Comparison of ENCODE assay signal across 1 cellular context in the genomic region with DNA sequence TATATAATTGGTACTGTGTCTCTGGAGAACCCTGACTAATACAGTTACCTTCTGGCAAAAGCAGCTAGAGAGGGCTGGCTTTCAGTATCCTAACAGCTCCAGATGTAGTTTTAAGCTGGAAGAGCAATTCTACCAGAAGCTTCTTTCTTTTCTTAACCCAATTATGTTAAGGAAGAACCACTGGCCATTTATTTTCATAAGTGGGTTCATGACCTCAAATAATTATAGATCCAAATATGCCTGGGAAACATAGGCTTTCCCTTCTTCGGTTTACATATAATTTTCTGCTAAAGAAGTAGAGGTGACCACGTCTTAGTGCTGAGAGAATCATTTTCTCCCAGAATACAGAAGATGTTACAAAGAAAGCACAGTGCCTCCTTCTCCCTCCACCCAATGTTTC.
TF ChIP-seq lines count a peak whose summit lies in the region.

No MANE protein-coding gene starts in this region.

TF ChIP-seq in SK-N-SH, 30 proteins besides CTCF, POLR2A, EP300 and RAD21 (continued from another document):
- TF ChIP-seq CHD2 (IDR thresholded peaks at IDR 0.05; ENCODE audit: low read length, partially characterized antibody) (no peak), MXI1 (IDR thresholded peaks at IDR 0.05; ENCODE audit: low read depth, low read length) (no peak), EZH2phosphoT487 (IDR thresholded peaks at IDR 0.05; ENCODE audit: borderline replicate concordance, low read depth) (no peak), RFX5 (IDR thresholded peaks at IDR 0.05; ENCODE audit: low read length) (no peak), YY1 (IDR thresholded peaks at IDR 0.05; ENCODE audit: low read depth) (no peak), RXRA (IDR thresholded peaks at IDR 0.05; ENCODE audit: borderline replicate concordance, low read depth) (no peak)
- TF ChIP-seq, protein P1, sequence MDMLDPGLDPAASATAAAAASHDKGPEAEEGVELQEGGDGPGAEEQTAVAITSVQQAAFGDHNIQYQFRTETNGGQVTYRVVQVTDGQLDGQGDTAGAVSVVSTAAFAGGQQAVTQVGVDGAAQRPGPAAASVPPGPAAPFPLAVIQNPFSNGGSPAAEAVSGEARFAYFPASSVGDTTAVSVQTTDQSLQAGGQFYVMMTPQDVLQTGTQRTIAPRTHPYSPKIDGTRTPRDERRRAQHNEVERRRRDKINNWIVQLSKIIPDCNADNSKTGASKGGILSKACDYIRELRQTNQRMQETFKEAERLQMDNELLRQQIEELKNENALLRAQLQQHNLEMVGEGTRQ (IDR thresholded peaks at IDR 0.05; ENCODE audit: borderline replicate concordance, low read depth, low read length), result no peak
- TF ChIP-seq, protein P2, sequence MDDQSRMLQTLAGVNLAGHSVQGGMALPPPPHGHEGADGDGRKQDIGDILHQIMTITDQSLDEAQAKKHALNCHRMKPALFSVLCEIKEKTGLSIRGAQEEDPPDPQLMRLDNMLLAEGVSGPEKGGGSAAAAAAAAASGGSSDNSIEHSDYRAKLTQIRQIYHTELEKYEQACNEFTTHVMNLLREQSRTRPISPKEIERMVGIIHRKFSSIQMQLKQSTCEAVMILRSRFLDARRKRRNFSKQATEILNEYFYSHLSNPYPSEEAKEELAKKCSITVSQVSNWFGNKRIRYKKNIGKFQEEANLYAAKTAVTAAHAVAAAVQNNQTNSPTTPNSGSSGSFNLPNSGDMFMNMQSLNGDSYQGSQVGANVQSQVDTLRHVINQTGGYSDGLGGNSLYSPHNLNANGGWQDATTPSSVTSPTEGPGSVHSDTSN (IDR thresholded peaks at IDR 0.05), result no peak
- TF ChIP-seq, protein P3, sequence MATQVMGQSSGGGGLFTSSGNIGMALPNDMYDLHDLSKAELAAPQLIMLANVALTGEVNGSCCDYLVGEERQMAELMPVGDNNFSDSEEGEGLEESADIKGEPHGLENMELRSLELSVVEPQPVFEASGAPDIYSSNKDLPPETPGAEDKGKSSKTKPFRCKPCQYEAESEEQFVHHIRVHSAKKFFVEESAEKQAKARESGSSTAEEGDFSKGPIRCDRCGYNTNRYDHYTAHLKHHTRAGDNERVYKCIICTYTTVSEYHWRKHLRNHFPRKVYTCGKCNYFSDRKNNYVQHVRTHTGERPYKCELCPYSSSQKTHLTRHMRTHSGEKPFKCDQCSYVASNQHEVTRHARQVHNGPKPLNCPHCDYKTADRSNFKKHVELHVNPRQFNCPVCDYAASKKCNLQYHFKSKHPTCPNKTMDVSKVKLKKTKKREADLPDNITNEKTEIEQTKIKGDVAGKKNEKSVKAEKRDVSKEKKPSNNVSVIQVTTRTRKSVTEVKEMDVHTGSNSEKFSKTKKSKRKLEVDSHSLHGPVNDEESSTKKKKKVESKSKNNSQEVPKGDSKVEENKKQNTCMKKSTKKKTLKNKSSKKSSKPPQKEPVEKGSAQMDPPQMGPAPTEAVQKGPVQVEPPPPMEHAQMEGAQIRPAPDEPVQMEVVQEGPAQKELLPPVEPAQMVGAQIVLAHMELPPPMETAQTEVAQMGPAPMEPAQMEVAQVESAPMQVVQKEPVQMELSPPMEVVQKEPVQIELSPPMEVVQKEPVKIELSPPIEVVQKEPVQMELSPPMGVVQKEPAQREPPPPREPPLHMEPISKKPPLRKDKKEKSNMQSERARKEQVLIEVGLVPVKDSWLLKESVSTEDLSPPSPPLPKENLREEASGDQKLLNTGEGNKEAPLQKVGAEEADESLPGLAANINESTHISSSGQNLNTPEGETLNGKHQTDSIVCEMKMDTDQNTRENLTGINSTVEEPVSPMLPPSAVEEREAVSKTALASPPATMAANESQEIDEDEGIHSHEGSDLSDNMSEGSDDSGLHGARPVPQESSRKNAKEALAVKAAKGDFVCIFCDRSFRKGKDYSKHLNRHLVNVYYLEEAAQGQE (IDR thresholded peaks at IDR 0.05; ENCODE audit: low read depth, low read length), result no peak
